In the genomic region with DNA sequence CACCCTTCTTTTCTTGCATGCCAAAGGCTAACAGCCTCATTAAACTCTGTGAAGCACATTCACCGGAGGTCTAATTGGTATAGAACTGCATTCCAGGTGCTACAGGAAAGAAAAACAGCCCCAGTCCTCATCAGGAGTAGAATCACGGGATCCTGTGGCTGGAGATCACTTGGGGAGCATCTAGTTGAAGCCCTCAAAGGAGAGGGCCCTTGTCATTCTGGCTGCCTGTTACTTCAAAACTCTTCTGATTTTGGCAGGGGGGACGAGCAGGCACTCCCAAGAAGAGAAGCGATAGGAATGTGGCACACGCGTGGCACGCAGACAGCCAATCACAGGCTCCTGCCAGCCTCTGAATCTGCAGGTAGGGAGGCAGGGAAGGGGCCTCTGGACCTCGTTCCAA, we compare ENCODE assay signal across 19 cellular contexts.
DNase-seq lines count a peak whose midpoint lies in the region; TF ChIP-seq lines count a peak whose summit lies in the region.
"Had no signal": no experiment of that assay in that cellular context is flagged by ENCODE, and none has a peak within 500 bp of the region (broad histone marks: within the 10 kb centered on the region; RNA-seq: fewer than 3 reads in every experiment).

No MANE protein-coding gene starts in this region.

- H3K4me1 ChIP-seq in OCI-LY3 (ENCODE audit: low read length) (peaks cover 51% of the 10 kb centered on the region), right atrium auricular region (peaks cover 0 to 41% of the 10 kb centered on the region in 2 donors), rectal smooth muscle tissue (ENCODE audit: control insufficient read depth, insufficient read depth, low read length) (peaks cover 26% of the 10 kb centered on the region), spleen (peaks cover 0 to 30% (median 0%) of the 10 kb centered on the region in 6 donors)

- no peak for TF ChIP-seq CTCF in OCI-LY3 (IDR thresholded peaks at IDR 0.05; ENCODE audit: low read depth, low read length)
- TF ChIP-seq CTCF in right atrium auricular region (IDR thresholded peaks at IDR 0.05) = no peak
- no peak for TF ChIP-seq CTCF in spleen (IDR thresholded peaks at IDR 0.05 in 8 of 11, conservative IDR thresholded peaks at IDR 0.05 in 3 of 11)

- peak overlapping the region; percentile 67; the same call in 1 of the 2 replicates for H3K4me2 ChIP-seq in OCI-LY3 (ENCODE audit: low read length)

- intact Hi-C loops in spleen (cut with DNase I; ENCODE audit: low total_unique reads) = no loop called here

- H3K27ac ChIP-seq in OCI-LY3 (ENCODE audit: low read length) = no peak overlapping the region
- H3K27ac ChIP-seq in right atrium auricular region = peak overlapping the region; percentile 47 to 88
- peak overlapping the region; percentile 77 for H3K27ac ChIP-seq in rectal smooth muscle tissue (ENCODE audit: low read depth, low read length)
- no peak overlapping the region for H3K27ac ChIP-seq in spleen
- H3K27ac ChIP-seq: neural progenitor cell, tibial nerve had no signal

- no peaks in the 10 kb centered on the region for H3K79me2 ChIP-seq in OCI-LY3 (ENCODE audit: low read length)

- H3K27me3 ChIP-seq in OCI-LY3 (ENCODE audit: low read depth, low read length) (no peaks in the 10 kb centered on the region), right atrium auricular region (no peaks in the 10 kb centered on the region), rectal smooth muscle tissue (ENCODE audit: control insufficient read depth, insufficient read depth, low read length) (no peaks in the 10 kb centered on the region), spleen (replicated peaks in 1 of 7) (no peaks in the 10 kb centered on the region)
- H3K27me3 ChIP-seq: neural progenitor cell, tibial nerve had no signal

- peak; percentile 71 for DNase-seq in G401 (ENCODE audit: low spot score)
- DNase-seq in right atrium auricular region (ENCODE audit: low spot score) = no peak
- no peak for DNase-seq in foreskin melanocyte
- no peak for DNase-seq in spleen
- DNase-seq in UCSD-AML1 (lab: John Stamatoyannopoulos, UW; ENCODE audit: unreplicated experiment) = no peak
- no peak for DNase-seq in COR-L47 (lab: John Stamatoyannopoulos, UW)
- DNase-seq: activated CD4-positive, CD25-positive, alpha-beta regulatory T cell; activated CD8-positive, alpha-beta T cell treated with anti-CD3 and anti-CD28 coated beads for 36 hours; activated naive CD4-positive, alpha-beta T cell; activated T-cell treated with anti-CD3 and anti-CD28 coated beads, Interleukin-2, amount 50 U/mL, for 1 hour; CD4-positive, alpha-beta T cell; DND-41; NCI-H1930; T-helper 2 cell had no signal

- no peak overlapping the region for H3K9ac ChIP-seq in OCI-LY3 (ENCODE audit: low read length)
- H3K9ac ChIP-seq in rectal smooth muscle tissue (ENCODE audit: low read length) = no peak overlapping the region
- H3K9ac ChIP-seq: neural progenitor cell had no signal

- no peak overlapping the region for H2AFZ ChIP-seq in OCI-LY3 (ENCODE audit: low read depth, low read length)
- H2AFZ ChIP-seq: neural progenitor cell had no signal

- H4K20me1 ChIP-seq in OCI-LY3 (ENCODE audit: insufficient read depth, low read length) = no peaks in the 10 kb centered on the region

- H3K9me3 ChIP-seq in OCI-LY3 (ENCODE audit: insufficient read depth, low read length) (no peaks in the 10 kb centered on the region), right atrium auricular region (no peaks in the 10 kb centered on the region), spleen (no peaks in the 10 kb centered on the region)
- H3K9me3 ChIP-seq: tibial nerve had no signal

- no peak for TF ChIP-seq POLR2A in spleen (IDR thresholded peaks at IDR 0.05)

- 82 to 90% (median 88%) methylated on average over 8 of the region's 8 CpGs for WGBS in spleen, 5 donors

- H3K36me3 ChIP-seq in OCI-LY3 (replicated peaks; ENCODE audit: low read depth, low read length) (no peaks in the 10 kb centered on the region), right atrium auricular region (peaks cover 2% of the 10 kb centered on the region), rectal smooth muscle tissue (ENCODE audit: control insufficient read depth, insufficient read depth, low read length) (no peaks in the 10 kb centered on the region), spleen (peaks cover 0 to 31% (median 4%) of the 10 kb centered on the region in 6 donors)
- H3K36me3 ChIP-seq: neural progenitor cell had no signal

- in situ Hi-C loops in G401 (cut with HindIII; ENCODE audit: low sequenced_read_pairs) = no loop called here

- H3K4me3 ChIP-seq in OCI-LY3 (ENCODE audit: low read length) = no peak overlapping the region
- H3K4me3 ChIP-seq in right atrium auricular region = no peak overlapping the region
- peak overlapping the region; percentile 14 for H3K4me3 ChIP-seq in rectal smooth muscle tissue (ENCODE audit: low read length)
- no peak overlapping the region for H3K4me3 ChIP-seq in spleen
- H3K4me3 ChIP-seq: K562, neural progenitor cell, tibial nerve had no signal

Comparison
In these comparisons a context has a peak if more than half of its experiments do, and no peak if none do; other contexts are left out.
1. H3K27ac ChIP-seq: peak in right atrium auricular region (2 of 2) and rectal smooth muscle tissue (single experiment); none in OCI-LY3 (single experiment) and spleen (0 of 8).